Comparison of ENCODE assay signal across 8 cellular contexts in the genomic region with DNA sequence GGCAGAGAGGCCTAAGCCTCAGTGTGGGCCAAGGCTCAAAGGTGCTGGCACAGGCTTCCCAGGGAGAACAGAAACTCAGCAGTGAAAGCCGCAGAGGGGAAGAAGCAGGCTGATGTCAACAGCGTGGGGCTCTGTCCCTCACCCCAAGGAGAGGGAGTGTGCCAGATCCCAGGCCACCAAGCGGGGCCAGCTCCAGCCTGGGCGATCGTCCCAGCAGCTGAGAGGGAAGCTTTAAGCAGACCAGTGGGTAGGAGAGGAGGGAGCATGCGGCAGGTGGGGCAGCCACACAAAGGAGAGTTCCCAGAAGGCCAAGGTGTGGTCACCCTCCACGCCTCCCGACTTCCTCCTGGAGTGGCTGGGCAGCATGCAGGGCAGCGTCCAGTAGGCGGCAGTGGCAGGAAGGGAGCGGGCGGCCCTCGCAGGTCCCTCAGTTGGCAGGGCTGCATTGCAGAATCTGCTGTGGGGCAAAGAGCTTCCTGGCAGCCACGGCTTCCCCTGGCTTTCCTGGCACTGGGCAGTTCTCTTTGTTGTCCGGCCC. TPM values are rescaled to one million over a fixed set of nuclear protein-coding genes. Genes with fewer than 3 reads are reported as not detected.
DNase-seq lines count a peak whose midpoint lies in the region; ATAC-seq and TF ChIP-seq lines count a peak whose summit lies in the region.

No MANE protein-coding gene starts in this region.

- no peak for ATAC-seq in natural killer cell treated with Interleukin-12 subunit alpha and Interleukin-12 subunit beta and Interleukin-15 and Interleukin-18, amount 100 ng/mL, for 72 hours
- ATAC-seq in GM21786 (IDR thresholded peaks at IDR 0.05; ENCODE audit: unreplicated experiment) (no peak), GM19023 (IDR thresholded peaks at IDR 0.05; ENCODE audit: unreplicated experiment) (no peak)

- H3K9me3 ChIP-seq in CD4-positive, alpha-beta memory T cell (ENCODE audit: control insufficient read depth in 1 of 2, low read length in 2 of 2), result no peaks in the 10 kb centered on the region

- peaks cover 27 to 71% (median 51%) of the 10 kb centered on the region in 4 donors for H3K4me1 Mint-ChIP-seq in CD4-positive, alpha-beta memory T cell
- H3K4me1 Mint-ChIP-seq in nephron progenitor cell, result peaks cover 19% of the 10 kb centered on the region
- H3K4me1 Mint-ChIP-seq in natural killer cell treated with Interleukin-12 subunit alpha and Interleukin-12 subunit beta and Interleukin-15 and Interleukin-18, amount 100 ng/mL, for 72 hours (ENCODE audit: low read depth in 2 of 2), result peaks cover 38 to 42% of the 10 kb centered on the region in 2 donors

- POLR2A ChIA-PET in CD4-positive, alpha-beta memory T cell (lab: Charles Lee; ENCODE audit: partially characterized antibody), result interaction anchor here (1.0 to 9.1 kb wide), 3 partner anchors 35 to 60 kb away, joined by 4 to 170 read pairs (median 4); no protein-coding TSS in a partner anchor

- H3K27ac Mint-ChIP-seq in CD4-positive, alpha-beta memory T cell, result peak overlapping the region in 4 of 7 donors; percentile 46 to 92 (median 83)
- peak overlapping the region; percentile 75 for H3K27ac Mint-ChIP-seq in nephron progenitor cell
- H3K27ac Mint-ChIP-seq in natural killer cell treated with Interleukin-12 subunit alpha and Interleukin-12 subunit beta and Interleukin-15 and Interleukin-18, amount 100 ng/mL, for 72 hours, result peak overlapping the region in 1 of 2 donors; percentile 77

- no peak overlapping the region for H3K4me3 Mint-ChIP-seq in CD4-positive, alpha-beta memory T cell
- no peak overlapping the region for H3K4me3 Mint-ChIP-seq in nephron progenitor cell
- H3K4me3 Mint-ChIP-seq in natural killer cell treated with Interleukin-12 subunit alpha and Interleukin-12 subunit beta and Interleukin-15 and Interleukin-18, amount 100 ng/mL, for 72 hours, result no peak overlapping the region

- H3K4me3 ChIP-seq in CD4-positive, alpha-beta memory T cell (ENCODE audit: low read length in 2 of 2), result no peak overlapping the region
- peak overlapping the region in 10 of 59 donors; percentile 1 to 28 (median 14) for H3K4me3 ChIP-seq in dorsolateral prefrontal cortex

- H3K27me3 Mint-ChIP-seq in CD4-positive, alpha-beta memory T cell, result no peaks in the 10 kb centered on the region
- peaks cover 3% of the 10 kb centered on the region for H3K27me3 Mint-ChIP-seq in nephron progenitor cell (ENCODE audit: low read depth, poor library complexity)
- H3K27me3 Mint-ChIP-seq in natural killer cell treated with Interleukin-12 subunit alpha and Interleukin-12 subunit beta and Interleukin-15 and Interleukin-18, amount 100 ng/mL, for 72 hours, result no peaks in the 10 kb centered on the region

- no peak for DNase-seq in CD4-positive, alpha-beta memory T cell
- DNase-seq in NOMO-1 (lab: John Stamatoyannopoulos, UW; ENCODE audit: unreplicated experiment in 2 of 2) (peak; percentile 75 to 76), dorsolateral prefrontal cortex (peak; percentile 69 to 92 (median 81)), nephron progenitor cell (no peak), NCI-H748 treated with DMSO at 0.1 percent for 48 hours (lab: John Stamatoyannopoulos, UW) (no peak)
- DNase-seq in natural killer cell treated with Interleukin-12 subunit alpha and Interleukin-12 subunit beta and Interleukin-15 and Interleukin-18, amount 100 ng/mL, for 72 hours (ENCODE audit: low spot score), result no peak

- H3K4me1 ChIP-seq in CD4-positive, alpha-beta memory T cell (ENCODE audit: insufficient read depth, low read length), result peaks cover 51% of the 10 kb centered on the region

- CTCF ChIA-PET in CD4-positive, alpha-beta memory T cell (lab: Charles Lee; ENCODE audit: partially characterized antibody), result interaction anchor here (1.1 to 4.0 kb wide), 7 partner anchors 8 to 151 kb away, joined by 3 to 36 read pairs (median 3); no protein-coding TSS in a partner anchor

- peaks cover 0 to 26% of the 10 kb centered on the region in 2 donors for H3K36me3 Mint-ChIP-seq in CD4-positive, alpha-beta memory T cell
- H3K36me3 Mint-ChIP-seq in nephron progenitor cell (ENCODE audit: low read depth), result peaks cover 28% of the 10 kb centered on the region
- H3K36me3 Mint-ChIP-seq in natural killer cell treated with Interleukin-12 subunit alpha and Interleukin-12 subunit beta and Interleukin-15 and Interleukin-18, amount 100 ng/mL, for 72 hours, result peaks cover 6% of the 10 kb centered on the region

- peaks cover 4% of the 10 kb centered on the region for H3K36me3 ChIP-seq in CD4-positive, alpha-beta memory T cell (ENCODE audit: insufficient read depth, low read length)

- peak in 55 of 56 donors; percentile 38 to 85 (median 66) for TF ChIP-seq CTCF in dorsolateral prefrontal cortex (IDR thresholded peaks at IDR 0.05 in 54 of 56, conservative IDR thresholded peaks at IDR 0.05 in 2 of 56; ENCODE audit: low read depth in 1 of 56, partially characterized antibody in 56 of 56)
- no peak for TF ChIP-seq CTCF in nephron progenitor cell (IDR thresholded peaks at IDR 0.05)

- intact Hi-C loops in CD4-positive, alpha-beta memory T cell (cut with micrococcal nuclease), result no loop called here
- intact Hi-C loops in dorsolateral prefrontal cortex (cut with DNase I), result loop anchor here in 1 of 2 donors (2.0 to 10.0 kb wide), 4 partner anchors 47 to 150 kb away; partner anchors contain the start of gene TMC6

- H3K9me3 Mint-ChIP-seq in CD4-positive, alpha-beta memory T cell, result no peaks in the 10 kb centered on the region
- H3K9me3 Mint-ChIP-seq in nephron progenitor cell, result no peaks in the 10 kb centered on the region
- no peaks in the 10 kb centered on the region for H3K9me3 Mint-ChIP-seq in natural killer cell treated with Interleukin-12 subunit alpha and Interleukin-12 subunit beta and Interleukin-15 and Interleukin-18, amount 100 ng/mL, for 72 hours

- no peaks in the 10 kb centered on the region for H3K27me3 ChIP-seq in CD4-positive, alpha-beta memory T cell (ENCODE audit: insufficient read depth, low read length)
- no peaks in the 10 kb centered on the region for H3K27me3 ChIP-seq in dorsolateral prefrontal cortex

- no peak overlapping the region for H3K27ac ChIP-seq in CD4-positive, alpha-beta memory T cell (ENCODE audit: low read depth, low read length)
- peak overlapping the region; percentile 38 to 98 (median 94) for H3K27ac ChIP-seq in dorsolateral prefrontal cortex

RNA-seq across cellular contexts. Expression of gene SYNGR2, which starts 6.0 kb away (rescaled TPM):
- 10 to 100 TPM; 60.3 to 61.6 TPM for total RNA-seq in CD4-positive, alpha-beta memory T cell
- 100 to 1,000 TPM; 144 to 234 TPM for polyA plus RNA-seq in CD4-positive, alpha-beta memory T cell
- total RNA-seq in dorsolateral prefrontal cortex, result 100 to 1,000 TPM in 3 of 120 experiments, 10 to 100 TPM in 117; 19.6 to 122 (median 45.6) TPM
- total RNA-seq in natural killer cell treated with Interleukin-12 subunit alpha and Interleukin-12 subunit beta and Interleukin-15 and Interleukin-18, amount 100 ng/mL, for 72 hours, result 100 to 1,000 TPM in 1 of 2 donors, 10 to 100 TPM in 1; 84.9 to 120 TPM

RNA-seq across cellular contexts. Expression of gene TK1, which starts 12.5 kb away (rescaled TPM):
- total RNA-seq in CD4-positive, alpha-beta memory T cell, result under 1 TPM in 1 of 2 experiments, not detected in 1; 0.55 TPM
- polyA plus RNA-seq in CD4-positive, alpha-beta memory T cell, result 1 to 10 TPM in 1 of 2 donors, under 1 TPM in 1; 0.88 to 1.4 TPM
- 1 to 10 TPM in 109 of 120 experiments, under 1 TPM in 11; 0.55 to 5.6 (median 1.9) TPM for total RNA-seq in dorsolateral prefrontal cortex
- total RNA-seq in natural killer cell treated with Interleukin-12 subunit alpha and Interleukin-12 subunit beta and Interleukin-15 and Interleukin-18, amount 100 ng/mL, for 72 hours, result 100 to 1,000 TPM in 1 of 2 donors, 10 to 100 TPM in 1; 66.8 to 138 TPM

RNA-seq across cellular contexts. Expression of gene AFMID, which starts 12.8 kb away (rescaled TPM):
- 1 to 10 TPM; 3.6 to 3.8 TPM for total RNA-seq in CD4-positive, alpha-beta memory T cell
- polyA plus RNA-seq in CD4-positive, alpha-beta memory T cell, result 1 to 10 TPM in 1 of 2 donors, not detected in 1; 2.2 TPM
- 100 to 1,000 TPM in 13 of 120 experiments, 10 to 100 TPM in 107; 32.6 to 162 (median 68.4) TPM for total RNA-seq in dorsolateral prefrontal cortex
- 10 to 100 TPM; 17.0 to 49.7 TPM for total RNA-seq in natural killer cell treated with Interleukin-12 subunit alpha and Interleukin-12 subunit beta and Interleukin-15 and Interleukin-18, amount 100 ng/mL, for 72 hours

RNA-seq across cellular contexts. Expression of gene C17orf99, which starts 28.2 kb away (rescaled TPM):
- not detected for total RNA-seq in CD4-positive, alpha-beta memory T cell
- not detected for polyA plus RNA-seq in CD4-positive, alpha-beta memory T cell
- 1 to 10 TPM in 2 of 120 experiments, under 1 TPM in 9, not detected in 109; 0.18 to 1.9 (median 0.31) TPM for total RNA-seq in dorsolateral prefrontal cortex
- total RNA-seq in natural killer cell treated with Interleukin-12 subunit alpha and Interleukin-12 subunit beta and Interleukin-15 and Interleukin-18, amount 100 ng/mL, for 72 hours, result not detected

RNA-seq across cellular contexts. Expression of gene BIRC5, which starts 39.7 kb away (rescaled TPM):
- total RNA-seq in CD4-positive, alpha-beta memory T cell, result under 1 TPM in 1 of 2 experiments, not detected in 1; 0.32 TPM
- under 1 TPM in 1 of 2 donors, not detected in 1; 0.18 TPM for polyA plus RNA-seq in CD4-positive, alpha-beta memory T cell
- total RNA-seq in dorsolateral prefrontal cortex, result 1 to 10 TPM in 29 of 120 experiments, under 1 TPM in 66, not detected in 25; 0.16 to 2.8 (median 0.68) TPM
- total RNA-seq in natural killer cell treated with Interleukin-12 subunit alpha and Interleukin-12 subunit beta and Interleukin-15 and Interleukin-18, amount 100 ng/mL, for 72 hours, result 100 to 1,000 TPM in 1 of 2 donors, 10 to 100 TPM in 1; 42.4 to 100 TPM

Comparison
In these comparisons a context has a peak if more than half of its experiments do, and no peak if none do; other contexts are left out.
1. DNase-seq: peak in NOMO-1 (2 of 2) and dorsolateral prefrontal cortex (10 of 10); none in CD4-positive, alpha-beta memory T cell (0 of 5), nephron progenitor cell (single experiment), natural killer cell treated with Interleukin-12 subunit alpha and Interleukin-12 subunit beta and Interleukin-15 and Interleukin-18, amount 100 ng/mL, for 72 hours (single experiment) and NCI-H748 treated with DMSO at 0.1 percent for 48 hours (single experiment).
2. RNA of gene TK1, which starts 12.5 kb away (total RNA-seq): 66.8 to 138 TPM in natural killer cell treated with Interleukin-12 subunit alpha and Interleukin-12 subunit beta and Interleukin-15 and Interleukin-18, amount 100 ng/mL, for 72 hours; 0.55 to 5.6 TPM in dorsolateral prefrontal cortex and 0.55 TPM in CD4-positive, alpha-beta memory T cell; every median in the first group is over 10 times any median in the second.